ENCODE assay signal across 8 cellular contexts in genomic region chr1:158149577-158150269, GRCh38. TPM values are rescaled to one million over a fixed set of nuclear protein-coding genes. Genes with fewer than 3 reads are reported as not detected.
DNase-seq lines count a peak whose midpoint lies in the region; ATAC-seq lines count a peak whose summit lies in the region.

No MANE protein-coding gene starts in this region.

- H3K36me3 ChIP-seq in endocrine pancreas (ENCODE audit: control insufficient read depth, insufficient read depth, low read length), result no peaks in the 10 kb centered on the region

- peaks cover 3% of the 10 kb centered on the region for H3K27me3 ChIP-seq in endocrine pancreas (ENCODE audit: control insufficient read depth, insufficient read depth, low read length)

- DNase-seq in G401 (ENCODE audit: low spot score), result peak; percentile 91
- peak; percentile 72 for DNase-seq in NOMO-1 treated with dmso at 0.1 percent for 144 hours (lab: John Stamatoyannopoulos, UW; ENCODE audit: unreplicated experiment)
- DNase-seq in activated CD8-positive, alpha-beta memory T cell treated with anti-CD3 and anti-CD28 coated beads, Interleukin-2, amount 50 U/mL, for 24 hours (ENCODE audit: extremely low read depth), result peak; percentile 56
- peak; percentile 98 for DNase-seq in medulla oblongata (ENCODE audit: extremely low spot score)
- DNase-seq in stimulated activated CD4-positive, alpha-beta T cell treated with anti-CD3 and anti-CD28 coated beads, TNF-alpha, amount 100 ng/mL, for 4 hours (ENCODE audit: low read depth in 3 of 3), result peak; percentile 26 to 49 (median 44)

- peak; percentile 92 for ATAC-seq in HG03342 (IDR thresholded peaks at IDR 0.05; ENCODE audit: unreplicated experiment)
- no peak for ATAC-seq in GM21737 (IDR thresholded peaks at IDR 0.05; ENCODE audit: unreplicated experiment)

- no peak overlapping the region for H3K9ac ChIP-seq in endocrine pancreas (ENCODE audit: control insufficient read depth, insufficient read depth, low read length)

- in situ Hi-C loops in G401 (cut with HindIII; ENCODE audit: low sequenced_read_pairs), result no loop called here

- H3K4me3 ChIP-seq in endocrine pancreas (ENCODE audit: control insufficient read depth, insufficient read depth, low read length), result peak overlapping the region; percentile 68

- peaks cover 4% of the 10 kb centered on the region for H3K4me1 ChIP-seq in endocrine pancreas (ENCODE audit: control insufficient read depth, insufficient read depth, low read length)

- no peaks in the 10 kb centered on the region for H3K9me3 ChIP-seq in endocrine pancreas (ENCODE audit: control insufficient read depth, low read length)

RNA-seq across cellular contexts. Expression of gene CD1D, which starts 31.0 kb away (rescaled TPM):
- total RNA-seq in G401 (2014; rRNA removed; shearing (Covaris generic)), result not detected in 2 replicates

Comparison
In these comparisons a context has a peak if more than half of its experiments do, and no peak if none do; other contexts are left out.
1. DNase-seq: peak in every context shown above with its lines; median percentile 98 in medulla oblongata; 91 in G401; 72 in NOMO-1 treated with dmso at 0.1 percent for 144 hours; 56 in activated CD8-positive, alpha-beta memory T cell treated with anti-CD3 and anti-CD28 coated beads, Interleukin-2, amount 50 U/mL, for 24 hours; 44 in stimulated activated CD4-positive, alpha-beta T cell treated with anti-CD3 and anti-CD28 coated beads, TNF-alpha, amount 100 ng/mL, for 4 hours.